In the genomic region with DNA sequence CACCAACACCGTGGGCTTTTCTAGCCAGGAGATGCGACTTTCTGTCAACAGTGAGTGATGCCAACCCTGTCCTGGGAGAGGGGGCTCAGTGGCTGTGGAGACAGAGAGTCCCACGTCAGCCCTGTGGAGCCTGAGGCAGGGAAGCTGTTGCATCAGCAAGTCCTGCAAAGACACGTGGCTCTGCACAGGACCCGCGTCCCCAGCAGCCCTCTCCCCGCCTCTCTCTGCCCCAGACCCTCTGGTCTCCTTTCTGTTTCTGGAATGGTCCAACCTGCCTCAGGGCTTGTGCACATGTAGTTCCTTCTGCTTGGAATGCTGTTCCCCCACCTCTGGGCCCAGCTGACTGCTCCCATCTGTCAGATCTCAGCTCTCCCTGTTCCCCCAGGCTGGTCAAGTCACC, we compare ENCODE assay signal across 29 cellular contexts.
"Had no signal": no experiment of that assay in that cellular context is flagged by ENCODE, and none has a peak within 500 bp of the region (broad histone marks: within the 10 kb centered on the region; RNA-seq: fewer than 3 reads in every experiment).

No MANE protein-coding gene starts in this region.

- H3K27ac Mint-ChIP-seq: activated B cell treated with CpG ODN at 0.5 μM for 24 hours; activated CD4-positive, alpha-beta T cell treated with anti-CD3 and anti-CD28 coated beads, Interleukin-2, amount 10 ng/mL, durations not matched to agents 24 days and 14 days; activated CD8-positive, alpha-beta memory T cell treated with anti-CD3 and anti-CD28 coated beads, Interleukin-2, amount 10 ng/mL, durations not matched to agents 7 days and 5 days; activated naive CD4-positive, alpha-beta T cell treated with anti-CD3 and anti-CD28 coated beads, Interleukin-2, amount 50 U/mL, for 24 hours; activated naive CD8-positive, alpha-beta T cell treated with anti-CD3 and anti-CD28 coated beads, Interleukin-2, amount 50 U/mL, for 24 hours; activated T-cell treated with anti-CD3 and anti-CD28 coated beads, Interleukin-2, amount 50 U/mL, for 24 hours; activated T-helper 1 cell treated with anti-CD3 and anti-CD28 coated beads, Interleukin-12 subunit alpha, Interleukin-12 subunit beta, Interleukin-2, Interleukin-4 antibody, amounts not matched to agents 30 ng/mL and 10 ng/mL and 1 ng/mL, durations not matched to agents 14 hours and 24 hours and 36 hours; T-helper 17 cell had no signal

- H3K36me3 ChIP-seq: ascending aorta, SJSA1 had no signal

- H3K27ac ChIP-seq: ascending aorta, KMS-11, SJSA1 had no signal

- H3K4me3 Mint-ChIP-seq: activated B cell treated with CpG ODN at 0.5 μM for 24 hours; activated CD4-positive, alpha-beta T cell treated with anti-CD3 and anti-CD28 coated beads, Interleukin-2, amount 10 ng/mL, durations not matched to agents 24 days and 14 days; activated CD8-positive, alpha-beta memory T cell treated with anti-CD3 and anti-CD28 coated beads, Interleukin-2, amount 10 ng/mL, durations not matched to agents 7 days and 5 days; activated naive CD4-positive, alpha-beta T cell treated with anti-CD3 and anti-CD28 coated beads, Interleukin-2, amount 50 U/mL, for 24 hours; activated naive CD8-positive, alpha-beta T cell treated with anti-CD3 and anti-CD28 coated beads, Interleukin-2, amount 50 U/mL, for 24 hours; activated T-cell treated with anti-CD3 and anti-CD28 coated beads, Interleukin-2, amount 50 U/mL, for 24 hours; activated T-helper 1 cell treated with anti-CD3 and anti-CD28 coated beads, Interleukin-12 subunit alpha, Interleukin-12 subunit beta, Interleukin-2, Interleukin-4 antibody, amounts not matched to agents 30 ng/mL and 10 ng/mL and 1 ng/mL, durations not matched to agents 14 hours and 24 hours and 36 hours; brain; IgD-negative memory B cell; T-helper 17 cell had no signal

- H3K9me3 ChIP-seq: ascending aorta, SJSA1 had no signal

- H3K9ac ChIP-seq: KMS-11 had no signal

- H3K36me3 Mint-ChIP-seq: activated CD8-positive, alpha-beta memory T cell treated with anti-CD3 and anti-CD28 coated beads, Interleukin-2, amount 10 ng/mL, durations not matched to agents 7 days and 5 days; activated naive CD4-positive, alpha-beta T cell treated with anti-CD3 and anti-CD28 coated beads, Interleukin-2, amount 50 U/mL, for 24 hours; brain; IgD-negative memory B cell had no signal

- H3K4me3 ChIP-seq: ascending aorta, SJSA1 had no signal

- H3K4me1 Mint-ChIP-seq: activated B cell treated with CpG ODN at 0.5 μM for 24 hours; activated CD4-positive, alpha-beta T cell treated with anti-CD3 and anti-CD28 coated beads, Interleukin-2, amount 10 ng/mL, durations not matched to agents 24 days and 14 days; activated CD8-positive, alpha-beta memory T cell treated with anti-CD3 and anti-CD28 coated beads, Interleukin-2, amount 10 ng/mL, durations not matched to agents 7 days and 5 days; activated naive CD4-positive, alpha-beta T cell treated with anti-CD3 and anti-CD28 coated beads, Interleukin-2, amount 50 U/mL, for 24 hours; activated naive CD8-positive, alpha-beta T cell treated with anti-CD3 and anti-CD28 coated beads, Interleukin-2, amount 50 U/mL, for 24 hours; IgD-negative memory B cell had no signal

- H3K9me3 Mint-ChIP-seq: activated B cell treated with CpG ODN at 0.5 μM for 24 hours; activated CD4-positive, alpha-beta T cell treated with anti-CD3 and anti-CD28 coated beads, Interleukin-2, amount 10 ng/mL, durations not matched to agents 24 days and 14 days; activated naive CD4-positive, alpha-beta T cell treated with anti-CD3 and anti-CD28 coated beads, Interleukin-2, amount 50 U/mL, for 24 hours; activated naive CD8-positive, alpha-beta T cell treated with anti-CD3 and anti-CD28 coated beads, Interleukin-2, amount 50 U/mL, for 24 hours; activated T-cell treated with anti-CD3 and anti-CD28 coated beads, Interleukin-2, amount 50 U/mL, for 24 hours; activated T-helper 1 cell treated with anti-CD3 and anti-CD28 coated beads, Interleukin-12 subunit alpha, Interleukin-12 subunit beta, Interleukin-2, Interleukin-4 antibody, amounts not matched to agents 30 ng/mL and 10 ng/mL and 1 ng/mL, durations not matched to agents 14 hours and 24 hours and 36 hours; brain; IgD-negative memory B cell had no signal

- ATAC-seq: activated CD8-positive, alpha-beta memory T cell treated with anti-CD3 and anti-CD28 coated beads, Interleukin-2, amount 10 ng/mL, durations not matched to agents 7 days and 5 days; activated naive CD8-positive, alpha-beta T cell treated with anti-CD3 and anti-CD28 coated beads, Interleukin-2, amount 50 U/mL, for 24 hours; PC-3; T-helper 17 cell had no signal

- DNase-seq: activated B cell treated with CpG ODN at 0.5 μM for 24 hours; activated CD4-positive, alpha-beta T cell treated with anti-CD3 and anti-CD28 coated beads for 1 hour; activated CD4-positive, alpha-beta T cell treated with anti-CD3 and anti-CD28 coated beads, Interleukin-2, amount 10 ng/mL, durations not matched to agents 24 days and 14 days; activated CD4-positive, alpha-beta T cell treated with anti-CD3 and anti-CD28 coated beads, Interleukin-2, amount 50 U/mL, for 48 hours; activated CD8-positive, alpha-beta memory T cell treated with anti-CD3 and anti-CD28 coated beads, Interleukin-2, amount 10 ng/mL, durations not matched to agents 7 days and 5 days; activated effector memory CD4-positive, alpha-beta T cell treated with Interleukin-2 at 50 U/mL for 16 hours; activated naive CD4-positive, alpha-beta T cell; activated naive CD8-positive, alpha-beta T cell treated with anti-CD3 and anti-CD28 coated beads, Interleukin-2, amount 50 U/mL, for 24 hours; activated T-cell treated with anti-CD3 and anti-CD28 coated beads, Interleukin-2, amount 50 U/mL, for 24 hours; amniotic stem cell; NCI-H1092; NCI-H1417; NCI-H2029; NCI-H2107; NCI-H2171 treated with DMSO at 0.1 percent for 48 hours; NCI-H345; NCI-H510A; NCI-H69; SHP77; T-helper 17 cell; T-helper 9 cell had no signal

- H3K4me2 ChIP-seq: KMS-11 had no signal

- H3K4me1 ChIP-seq: ascending aorta had no signal
